ENCODE assay signal across 20 cellular contexts in genomic region chr14:33551963-33552362, GRCh38.
DNase-seq lines count a peak whose midpoint lies in the region; ATAC-seq and TF ChIP-seq lines count a peak whose summit lies in the region.
"Had no signal": no experiment of that assay in that cellular context is flagged by ENCODE, and none has a peak within 500 bp of the region (broad histone marks: within the 10 kb centered on the region; RNA-seq: fewer than 3 reads in every experiment).

No MANE protein-coding gene starts in this region.

- H3K4me3 ChIP-seq in HUES48 (ENCODE audit: low read depth, low read length) (no peak overlapping the region), tibial artery (no peak overlapping the region)
- H3K4me3 ChIP-seq: BLaER1, breast epithelium, K562, uterus had no signal

- H3K4me1 ChIP-seq in HUES48 (ENCODE audit: control insufficient read depth, insufficient read depth, low read length): peaks cover 8% of the 10 kb centered on the region
- peaks cover 0 to 6% (median 2%) of the 10 kb centered on the region in 4 donors for H3K4me1 ChIP-seq in tibial artery
- H3K4me1 ChIP-seq: BLaER1, breast epithelium, uterus had no signal

- H3K36me3 ChIP-seq in HUES48 (ENCODE audit: control insufficient read depth, insufficient read depth, low read length): no peaks in the 10 kb centered on the region
- no peaks in the 10 kb centered on the region for H3K36me3 ChIP-seq in tibial artery
- H3K36me3 ChIP-seq: BLaER1, breast epithelium, uterus had no signal

- H3K27me3 ChIP-seq in HUES48 (ENCODE audit: control insufficient read depth, insufficient read depth, low read length): no peaks in the 10 kb centered on the region
- H3K27me3 ChIP-seq in tibial artery: no peaks in the 10 kb centered on the region
- H3K27me3 ChIP-seq: BLaER1, breast epithelium, uterus had no signal

- DNase-seq in ACHN (peak; percentile 21), NCI-H345 (lab: John Stamatoyannopoulos, UW) (peak; percentile 56), iPS DF 19.7 (ENCODE audit: low read depth, low spot score) (peak; percentile 17), HT-29 (ENCODE audit: low spot score) (no peak), tibial artery (no peak)
- no peak for DNase-seq in stimulated activated CD4-positive, alpha-beta T cell treated with anti-CD3 and anti-CD28 coated beads, Interleukin-4, amount 100 ng/mL, for 4 hours
- DNase-seq: activated CD4-positive, alpha-beta memory T cell treated with anti-CD3 and anti-CD28 coated beads for 36 hours; activated effector memory CD4-positive, alpha-beta T cell treated with anti-CD3 and anti-CD28 coated beads, Interleukin-2, amount 50 U/mL, for 16 hours; Calu3; NCI-H774; nephron progenitor cell; SW 1271; uterus had no signal

- H3K9ac ChIP-seq in HUES48 (ENCODE audit: low read depth, low read length): no peak overlapping the region
- H3K9ac ChIP-seq: BLaER1 had no signal

- H3K27ac ChIP-seq in HUES48 (ENCODE audit: low read depth, low read length): peak overlapping the region; percentile 59
- H3K27ac ChIP-seq in tibial artery: no peak overlapping the region
- H3K27ac ChIP-seq: BLaER1, breast epithelium, uterus had no signal

- ATAC-seq in HG02610 (IDR thresholded peaks at IDR 0.05; ENCODE audit: unreplicated experiment): no peak
- ATAC-seq: K562; left lobe of liver; stimulated activated effector memory CD8-positive, alpha-beta T cell treated with anti-CD3 and anti-CD28 coated beads, Interleukin-12 subunit alpha, Interleukin-12 subunit beta, amount 100 ng/mL, for 72 hours had no signal

- TF ChIP-seq CTCF in tibial artery (IDR thresholded peaks at IDR 0.05): no peak

- in situ Hi-C loops in ACHN (cut with HindIII; ENCODE audit: low pct_ligation_motif_present, low pct_unique_long_range_greater_than_20kb, low sequenced_read_pairs): no loop called here

- intact Hi-C loops in tibial artery (cut with DNase I; ENCODE audit: low total_unique reads): no loop called here

- H3K9me3 ChIP-seq in HUES48 (ENCODE audit: control insufficient read depth, insufficient read depth, low read length): no peaks in the 10 kb centered on the region
- H3K9me3 ChIP-seq in tibial artery: no peaks in the 10 kb centered on the region
- H3K9me3 ChIP-seq: BLaER1, breast epithelium, uterus had no signal

Comparison
In these comparisons a context has a peak if more than half of its experiments do, and no peak if none do; other contexts are left out.
1. DNase-seq: peak in ACHN (single experiment), NCI-H345 (single experiment) and iPS DF 19.7 (single experiment); none in stimulated activated CD4-positive, alpha-beta T cell treated with anti-CD3 and anti-CD28 coated beads, Interleukin-4, amount 100 ng/mL, for 4 hours (0 of 2), HT-29 (single experiment) and tibial artery (0 of 2).